8 cellular contexts compared by ENCODE assay signal in genomic region chr14:89040438-89041244, GRCh38.
DNase-seq lines count a peak whose midpoint lies in the region; ATAC-seq and TF ChIP-seq lines count a peak whose summit lies in the region.

No MANE protein-coding gene starts in this region.

- peak overlapping the region; percentile 55 for H3K4me3 ChIP-seq in GM12875 (ENCODE audit: low read depth, low read length)

- no peak for TF ChIP-seq POLR2A in GM18505 (IDR thresholded peaks at IDR 0.05; ENCODE audit: borderline replicate concordance, extremely low read depth, insufficient read depth, insufficient read length)

- ATAC-seq in HG03025 (IDR thresholded peaks at IDR 0.05; ENCODE audit: low FRiP score, unreplicated experiment) (peak; percentile 73), GM18505 (IDR thresholded peaks at IDR 0.05; ENCODE audit: unreplicated experiment) (no peak)

- DNase-seq in NCI-H2196 treated with DMSO at 0.1 percent for 48 hours (lab: John Stamatoyannopoulos, UW; ENCODE audit: unreplicated experiment) (peak; percentile 74), islet precursor cell (peak; percentile 95)
- DNase-seq in activated CD4-positive, CD25-positive, alpha-beta regulatory T cell treated with anti-CD3 and anti-CD28 coated beads, Interleukin-2, amount 50 U/mL, for 16 hours (ENCODE audit: low read depth, low spot score) = peak; percentile 58
- peak; percentile 58 for DNase-seq in central memory CD4-positive, alpha-beta T cell
- DNase-seq in stimulated activated CD4-positive, alpha-beta T cell treated with anti-CD3 and anti-CD28 coated beads, Interleukin-12 subunit alpha, Interleukin-12 subunit beta, amount 100 ng/mL, for 4 hours = peak; percentile 87

- TF ChIP-seq CTCF in GM12875 (IDR thresholded peaks at IDR 0.05; ENCODE audit: borderline replicate concordance, insufficient read depth, low read depth, low read length) = peak; percentile 88
